ENCODE assay signal across 11 cellular contexts in genomic region chr11:75305993-75306392, GRCh38. TPM values are rescaled to one million over a fixed set of nuclear protein-coding genes. Genes with fewer than 3 reads are reported as not detected.
A peak's percentile ranks its signal among the peaks of the same experiment; 100 is the strongest.
DNase-seq lines count a peak whose midpoint lies in the region; ATAC-seq and TF ChIP-seq lines count a peak whose summit lies in the region.
"Had no signal": no experiment of that assay in that cellular context is flagged by ENCODE, and none has a peak within 500 bp of the region (broad histone marks: within the 10 kb centered on the region; RNA-seq: fewer than 3 reads in every experiment).

No MANE protein-coding gene starts in this region.

- H3K4me2 ChIP-seq in trophoblast cell (ENCODE audit: low read length): no peak overlapping the region

- H3K4me1 Mint-ChIP-seq in CD4-positive, CD25-positive, alpha-beta regulatory T cell: peaks cover 0 to 14% (median 2%) of the 10 kb centered on the region in 4 donors

- H3K36me3 Mint-ChIP-seq in CD4-positive, CD25-positive, alpha-beta regulatory T cell: peaks cover 3% of the 10 kb centered on the region

- no peak overlapping the region for H3K4ac ChIP-seq in trophoblast cell (ENCODE audit: low read depth, low read length)

- H3K23ac ChIP-seq in trophoblast cell (ENCODE audit: low read length): no peak overlapping the region

- H3K9me3 ChIP-seq in CD4-positive, CD25-positive, alpha-beta regulatory T cell (ENCODE audit: control insufficient read depth in 2 of 2, low read length in 2 of 2): no peaks in the 10 kb centered on the region
- H3K9me3 ChIP-seq in right cardiac atrium (ENCODE audit: control insufficient read depth, low read length): no peaks in the 10 kb centered on the region
- H3K9me3 ChIP-seq in trophoblast cell (ENCODE audit: insufficient read depth, low read depth, low read length): no peaks in the 10 kb centered on the region
- H3K9me3 ChIP-seq in WERI-Rb-1 (ENCODE audit: severe bottlenecking): no peaks in the 10 kb centered on the region

- no peaks in the 10 kb centered on the region for H3K36me3 ChIP-seq in CD4-positive, CD25-positive, alpha-beta regulatory T cell (ENCODE audit: control insufficient read depth, insufficient read depth, low read length)
- peaks cover 0 to 2% of the 10 kb centered on the region in 2 experiments for H3K36me3 ChIP-seq in trophoblast cell (ENCODE audit: control insufficient read depth in 1 of 2, insufficient read depth in 2 of 2, low read length in 2 of 2)
- H3K36me3 ChIP-seq in WERI-Rb-1: no peaks in the 10 kb centered on the region; the same call in 1 of the 2 replicates

- H3K79me2 ChIP-seq in trophoblast cell (ENCODE audit: control insufficient read depth, insufficient read depth, low read length, poor library complexity): peaks cover 1% of the 10 kb centered on the region

- no peak overlapping the region for H3K14ac ChIP-seq in trophoblast cell (ENCODE audit: low read length)

- peak overlapping the region in 2 of 3 donors; percentile 57 to 84 for H3K27ac Mint-ChIP-seq in CD4-positive, CD25-positive, alpha-beta regulatory T cell

- intact Hi-C loops in right cardiac atrium (cut with DNase I) (no loop called here), posterior vena cava (cut with DNase I) (no loop called here)

- no peak overlapping the region for H3K4me3 Mint-ChIP-seq in CD4-positive, CD25-positive, alpha-beta regulatory T cell

- ATAC-seq in CD4-positive, CD25-positive, alpha-beta regulatory T cell (ENCODE audit: low read depth in 2 of 2): no peak
- no peak for ATAC-seq in right cardiac atrium

- no peak overlapping the region for H3K27ac ChIP-seq in CD4-positive, CD25-positive, alpha-beta regulatory T cell (ENCODE audit: insufficient read depth, low read length, poor library complexity, severe bottlenecking)
- peak overlapping the region; percentile 64 for H3K27ac ChIP-seq in angular gyrus (ENCODE audit: low read depth, low read length)
- H3K27ac ChIP-seq in right cardiac atrium (ENCODE audit: low read length): peak overlapping the region; percentile 50
- H3K27ac ChIP-seq in trophoblast cell (ENCODE audit: low read depth, low read length): peak overlapping the region; percentile 0
- H3K27ac ChIP-seq in WERI-Rb-1: no peak overlapping the region

- no peaks in the 10 kb centered on the region for H3K27me3 ChIP-seq in CD4-positive, CD25-positive, alpha-beta regulatory T cell (ENCODE audit: control insufficient read depth, insufficient read depth, low read length)
- H3K27me3 ChIP-seq in right cardiac atrium (ENCODE audit: control insufficient read depth, insufficient read depth): no peaks in the 10 kb centered on the region
- H3K27me3 ChIP-seq in trophoblast cell (ENCODE audit: insufficient read depth, low read length): no peaks in the 10 kb centered on the region
- no peaks in the 10 kb centered on the region for H3K27me3 ChIP-seq in WERI-Rb-1 (ENCODE audit: insufficient read depth, low read depth, severe bottlenecking)

- no peak overlapping the region for H4K91ac ChIP-seq in trophoblast cell (ENCODE audit: low read depth, low read length)

- H2BK120ac ChIP-seq in trophoblast cell (ENCODE audit: insufficient read depth, low read length, poor library complexity): no peak overlapping the region

- no peak overlapping the region for H2BK12ac ChIP-seq in trophoblast cell (ENCODE audit: low read length)

- no peak overlapping the region for H3K18ac ChIP-seq in trophoblast cell (ENCODE audit: low read length)

- H4K12ac ChIP-seq in trophoblast cell (ENCODE audit: low read depth, low read length): no peak overlapping the region

- no peak overlapping the region for H2AFZ ChIP-seq in trophoblast cell (ENCODE audit: insufficient read depth, low read length, poor library complexity)

- H3K4me1 ChIP-seq in CD4-positive, CD25-positive, alpha-beta regulatory T cell (ENCODE audit: control insufficient read depth, insufficient read depth, low read length, poor library complexity, severe bottlenecking): no peaks in the 10 kb centered on the region
- peaks cover 11% of the 10 kb centered on the region for H3K4me1 ChIP-seq in right cardiac atrium (ENCODE audit: control insufficient read depth, insufficient read depth, low read length)
- no peaks in the 10 kb centered on the region for H3K4me1 ChIP-seq in trophoblast cell (ENCODE audit: control insufficient read depth in 1 of 2, insufficient read depth in 2 of 2, low read length in 2 of 2)

- no peaks in the 10 kb centered on the region for H3K9me3 Mint-ChIP-seq in CD4-positive, CD25-positive, alpha-beta regulatory T cell

- no peak overlapping the region for H3K9ac ChIP-seq in trophoblast cell (ENCODE audit: low read length)

- no peaks in the 10 kb centered on the region for H3K27me3 Mint-ChIP-seq in CD4-positive, CD25-positive, alpha-beta regulatory T cell

- no peaks in the 10 kb centered on the region for H3K79me1 ChIP-seq in trophoblast cell (ENCODE audit: low read length)

- DNase-seq in CD4-positive, CD25-positive, alpha-beta regulatory T cell: no peak
- DNase-seq in right cardiac atrium (peak in 2 of 3 donors; percentile 24 to 43), trophoblast cell (no peak), WERI-Rb-1 (no peak), NCI-H2081 treated with DMSO at 0.1 percent for 48 hours (lab: John Stamatoyannopoulos, UW) (no peak), GM03348 (ENCODE audit: low spot score) (no peak), posterior vena cava (ENCODE audit: low spot score) (no peak)
- DNase-seq: KBM-7, NCI-H2171, posterior cingulate gyrus had no signal

- no peak overlapping the region for H2BK5ac ChIP-seq in trophoblast cell (ENCODE audit: low read depth, low read length, poor library complexity)

- WGBS in right cardiac atrium: 70% methylated on average over 6 of the region's 6 CpGs
- WGBS in trophoblast cell (ENCODE audit: extremely low coverage, insufficient coverage, insufficient read length): no CpG with 5 or more reads among the region's 6 CpGs

- no peak overlapping the region for H2AK5ac ChIP-seq in trophoblast cell (ENCODE audit: low read length)

- no peak overlapping the region for H4K8ac ChIP-seq in trophoblast cell (ENCODE audit: low read depth, low read length)

- TF ChIP-seq CTCF in WERI-Rb-1 (IDR thresholded peaks at IDR 0.05; ENCODE audit: low read depth, low read length): no peak

- no peak overlapping the region for H3K4me3 ChIP-seq in CD4-positive, CD25-positive, alpha-beta regulatory T cell (ENCODE audit: low read depth, low read length)
- H3K4me3 ChIP-seq in right cardiac atrium (ENCODE audit: low read length): peak overlapping the region; percentile 10
- H3K4me3 ChIP-seq in trophoblast cell (ENCODE audit: low read depth, low read length): no peak overlapping the region
- H3K4me3 ChIP-seq in WERI-Rb-1 (ENCODE audit: low read depth, low read length): no peak overlapping the region

RNA-seq across cellular contexts. Expression of gene ARRB1, which starts 45.5 kb away (rescaled TPM):
- 36.1 TPM for total RNA-seq in CD4-positive, CD25-positive, alpha-beta regulatory T cell
- polyA plus RNA-seq in CD4-positive, CD25-positive, alpha-beta regulatory T cell: 1 to 10 TPM; 5.1 to 8.0 (median 5.8) TPM
- total RNA-seq in right cardiac atrium (10 to 100 TPM; 24.8 to 32.5 (median 27.4) TPM), posterior vena cava (10 to 100 TPM; 42.3 to 44.3 TPM)
- 12.1 TPM for polyA plus RNA-seq in right cardiac atrium
- polyA plus RNA-seq in trophoblast cell (2013): 34.1 and 34.7 TPM in 2 replicates

Comparison
In these comparisons a context has a peak if more than half of its experiments do, and no peak if none do; other contexts are left out.
1. DNase-seq: peak in right cardiac atrium (2 of 3); none in CD4-positive, CD25-positive, alpha-beta regulatory T cell (0 of 3), trophoblast cell (0 of 2), WERI-Rb-1 (single experiment), NCI-H2081 treated with DMSO at 0.1 percent for 48 hours (single experiment), GM03348 (single experiment) and posterior vena cava (single experiment).
2. H3K27ac ChIP-seq: peak in angular gyrus (single experiment), right cardiac atrium (single experiment) and trophoblast cell (single experiment); none in CD4-positive, CD25-positive, alpha-beta regulatory T cell (single experiment) and WERI-Rb-1 (single experiment).